ENCODE assay signal across 16 cellular contexts in genomic region chr7:30921540-30921930, GRCh38. TPM values are rescaled to one million over a fixed set of nuclear protein-coding genes. Genes with fewer than 3 reads are reported as not detected.
A peak's percentile ranks its signal among the peaks of the same experiment; 100 is the strongest.
DNase-seq lines count a peak whose midpoint lies in the region; ATAC-seq and TF ChIP-seq lines count a peak whose summit lies in the region.
"Had no signal": no experiment of that assay in that cellular context is flagged by ENCODE, and none has a peak within 500 bp of the region (broad histone marks: within the 10 kb centered on the region; RNA-seq: fewer than 3 reads in every experiment).

No MANE protein-coding gene starts in this region.

- ATAC-seq in heart right ventricle: peak in 4 of 8 donors; percentile 0 to 2 (median 2)
- ATAC-seq in left ventricle myocardium superior: peak; percentile 0
- ATAC-seq in aorta (ENCODE audit: low FRiP score): no peak
- no peak for ATAC-seq in stimulated activated naive B cell treated with anti-CD40 and anti-IgM and Interleukin-4, amounts not matched to agents 10 μg/mL and 1 μg/mL and 100 μg/mL, for 72 hours (replicated peaks)

- H3K27me3 ChIP-seq in heart right ventricle (no peaks in the 10 kb centered on the region), trophoblast cell (ENCODE audit: insufficient read depth, low read length) (no peaks in the 10 kb centered on the region), aorta (ENCODE audit: control insufficient read depth in 1 of 2, insufficient read depth in 2 of 2, low read length in 1 of 2) (no peaks in the 10 kb centered on the region)
- H3K27me3 ChIP-seq: tibial nerve had no signal

- peaks cover 0 to 49% (median 17%) of the 10 kb centered on the region in 9 donors for H3K36me3 ChIP-seq in heart right ventricle
- no peaks in the 10 kb centered on the region for H3K36me3 ChIP-seq in trophoblast cell (ENCODE audit: control insufficient read depth in 1 of 2, insufficient read depth in 2 of 2, low read length in 2 of 2)
- peaks cover 0 to 16% of the 10 kb centered on the region in 2 donors for H3K36me3 ChIP-seq in aorta (ENCODE audit: control insufficient read depth in 1 of 2, insufficient read depth in 2 of 2, low read length in 1 of 2)

- no peak overlapping the region for H3K4me3 Mint-ChIP-seq in stimulated activated naive B cell treated with anti-CD40 and anti-IgM and Interleukin-4, amounts not matched to agents 10 μg/mL and 1 μg/mL and 100 μg/mL, for 72 hours
- H3K4me3 Mint-ChIP-seq: nephron had no signal

- peak overlapping the region; percentile 7 for H2BK5ac ChIP-seq in trophoblast cell (ENCODE audit: low read depth, low read length, poor library complexity)

- peak overlapping the region; percentile 6 for H2AFZ ChIP-seq in trophoblast cell (ENCODE audit: insufficient read depth, low read length, poor library complexity)

- no peak overlapping the region for H2AK5ac ChIP-seq in trophoblast cell (ENCODE audit: low read length)

- no peak overlapping the region for H3K23ac ChIP-seq in trophoblast cell (ENCODE audit: low read length)

- H3K4me3 ChIP-seq in heart right ventricle (no peak overlapping the region), trophoblast cell (ENCODE audit: low read depth, low read length) (no peak overlapping the region), aorta (ENCODE audit: low read length in 2 of 2) (no peak overlapping the region), foreskin fibroblast (ENCODE audit: low read depth in 1 of 2, low read length in 2 of 2) (no peak overlapping the region)
- H3K4me3 ChIP-seq: tibial nerve had no signal

- H3K36me3 Mint-ChIP-seq in stimulated activated naive B cell treated with anti-CD40 and anti-IgM and Interleukin-4, amounts not matched to agents 10 μg/mL and 1 μg/mL and 100 μg/mL, for 72 hours: no peaks in the 10 kb centered on the region

- peaks cover 0 to 2% of the 10 kb centered on the region in 2 donors for H3K9me3 Mint-ChIP-seq in stimulated activated naive B cell treated with anti-CD40 and anti-IgM and Interleukin-4, amounts not matched to agents 10 μg/mL and 1 μg/mL and 100 μg/mL, for 72 hours
- H3K9me3 Mint-ChIP-seq: nephron had no signal

- no peak overlapping the region for H3K9ac ChIP-seq in trophoblast cell (ENCODE audit: low read length)

- H3K4me1 ChIP-seq in heart right ventricle (peaks cover 33 to 66% (median 57%) of the 10 kb centered on the region in 9 donors), trophoblast cell (ENCODE audit: control insufficient read depth in 1 of 2, insufficient read depth in 2 of 2, low read length in 2 of 2) (peaks cover 9 to 11% of the 10 kb centered on the region in 2 experiments), aorta (ENCODE audit: control insufficient read depth in 1 of 2, insufficient read depth in 2 of 2, low read length in 2 of 2) (peaks cover 0 to 7% of the 10 kb centered on the region in 2 donors)

- DNase-seq in heart right ventricle (no peak), cardiac septum (ENCODE audit: low spot score) (no peak), left ventricle myocardium superior (peak; percentile 32), trophoblast cell (no peak), aorta (peak in 1 of 2 donors; percentile 60), NCI-H748 (lab: John Stamatoyannopoulos, UW; ENCODE audit: unreplicated experiment) (no peak), foreskin fibroblast (no peak)
- DNase-seq in stimulated activated naive B cell treated with anti-CD40 and anti-IgM and Interleukin-4, amounts not matched to agents 10 μg/mL and 1 μg/mL and 100 μg/mL, for 72 hours: no peak
- DNase-seq: MM.1S; stimulated activated CD4-positive, alpha-beta T cell treated with anti-CD3 and anti-CD28 coated beads, Interleukin-12 subunit alpha, Interleukin-12 subunit beta, amount 100 ng/mL, for 4 hours had no signal

- no peak overlapping the region for H4K8ac ChIP-seq in trophoblast cell (ENCODE audit: low read depth, low read length)

- no peak overlapping the region for H3K14ac ChIP-seq in trophoblast cell (ENCODE audit: low read length)

- H4K91ac ChIP-seq in trophoblast cell (ENCODE audit: low read depth, low read length): peak overlapping the region; percentile 40

- H3K27ac ChIP-seq in heart right ventricle: peak overlapping the region; percentile 75 to 94 (median 86)
- H3K27ac ChIP-seq in trophoblast cell (ENCODE audit: low read depth, low read length): no peak overlapping the region
- peak overlapping the region; percentile 62 to 84 for H3K27ac ChIP-seq in aorta (ENCODE audit: low read depth in 1 of 2, low read length in 2 of 2)
- H3K27ac ChIP-seq: VCaP had no signal

- peak overlapping the region; percentile 0 for H2BK120ac ChIP-seq in trophoblast cell (ENCODE audit: insufficient read depth, low read length, poor library complexity)

- WGBS in heart right ventricle, 2 donors: 52 to 55% methylated on average over 5 of the region's 5 CpGs
- no CpG with 5 or more reads among the region's 5 CpGs for WGBS in trophoblast cell (ENCODE audit: extremely low coverage, insufficient coverage, insufficient read length)
- 37 to 40% methylated on average over 5 of the region's 5 CpGs for WGBS in aorta, 2 donors

- no peak overlapping the region for H3K4me2 ChIP-seq in trophoblast cell (ENCODE audit: low read length)

- peak overlapping the region; percentile 12 for H3K18ac ChIP-seq in trophoblast cell (ENCODE audit: low read length)

- H3K79me1 ChIP-seq in trophoblast cell (ENCODE audit: low read length): peaks cover 2% of the 10 kb centered on the region

- H4K12ac ChIP-seq in trophoblast cell (ENCODE audit: low read depth, low read length): no peak overlapping the region

- no peaks in the 10 kb centered on the region for H3K27me3 Mint-ChIP-seq in stimulated activated naive B cell treated with anti-CD40 and anti-IgM and Interleukin-4, amounts not matched to agents 10 μg/mL and 1 μg/mL and 100 μg/mL, for 72 hours

- intact Hi-C loops in heart right ventricle (cut with DNase I): no loop called here
- intact Hi-C loops in cardiac septum (cut with DNase I): no loop called here
- intact Hi-C loops in left ventricle myocardium superior (cut with micrococcal nuclease): no loop called here
- intact Hi-C loops in aorta (cut with DNase I): no loop called here

- H3K9me3 ChIP-seq in heart right ventricle (no peaks in the 10 kb centered on the region), trophoblast cell (ENCODE audit: insufficient read depth, low read depth, low read length) (no peaks in the 10 kb centered on the region), aorta (ENCODE audit: control insufficient read depth, low read length) (no peaks in the 10 kb centered on the region)

- H3K79me2 ChIP-seq in trophoblast cell (ENCODE audit: control insufficient read depth, insufficient read depth, low read length, poor library complexity): no peaks in the 10 kb centered on the region

- H3K4ac ChIP-seq in trophoblast cell (ENCODE audit: low read depth, low read length): no peak overlapping the region

- H3K4me1 Mint-ChIP-seq in stimulated activated naive B cell treated with anti-CD40 and anti-IgM and Interleukin-4, amounts not matched to agents 10 μg/mL and 1 μg/mL and 100 μg/mL, for 72 hours: no peaks in the 10 kb centered on the region

- H3K27ac Mint-ChIP-seq in stimulated activated naive B cell treated with anti-CD40 and anti-IgM and Interleukin-4, amounts not matched to agents 10 μg/mL and 1 μg/mL and 100 μg/mL, for 72 hours: no peak overlapping the region

- TF ChIP-seq CTCF in heart right ventricle (IDR thresholded peaks at IDR 0.05) (no peak), foreskin fibroblast (IDR thresholded peaks at IDR 0.05; ENCODE audit: low read depth, low read length) (no peak)

- peak overlapping the region; percentile 9 for H2BK12ac ChIP-seq in trophoblast cell (ENCODE audit: low read length)

RNA-seq across cellular contexts. Expression of gene AQP1, which starts 9.9 kb away (rescaled TPM):
- total RNA-seq in heart right ventricle: 100 to 1,000 TPM; 101 to 274 (median 171) TPM
- 100 to 1,000 TPM; 211 to 245 TPM for polyA plus RNA-seq in heart right ventricle
- total RNA-seq in cardiac septum: 155 TPM
- 323 TPM for total RNA-seq in left ventricle myocardium superior
- 31.8 and 35.6 TPM in 2 replicates for polyA plus RNA-seq in trophoblast cell (2013)
- 1,000 to 10,000 TPM in 1 of 2 donors, 100 to 1,000 TPM in 1; 680 to 1,062 TPM for total RNA-seq in aorta
- polyA plus RNA-seq in aorta: 100 to 1,000 TPM; 370 to 962 TPM

RNA-seq across cellular contexts. Expression of gene GHRHR, which starts 42.2 kb away (rescaled TPM):
- not detected for total RNA-seq in heart right ventricle
- not detected for polyA plus RNA-seq in heart right ventricle
- total RNA-seq in cardiac septum: not detected
- total RNA-seq in left ventricle myocardium superior: not detected
- 0.31 and 0.79 TPM in 2 replicates for polyA plus RNA-seq in trophoblast cell (2013)
- 1 to 10 TPM; 1.3 to 1.4 TPM for total RNA-seq in aorta
- polyA plus RNA-seq in aorta: 1 to 10 TPM in 1 of 2 donors, not detected in 1; 3.3 TPM
- total RNA-seq: frontal cortex, HT-29, tibial nerve had no signal
- polyA plus RNA-seq: keratinocyte had no signal
